Comparison of ENCODE assay signal across 23 cellular contexts in genomic region chr5:93250431-93250830, GRCh38.
A peak's percentile ranks its signal among the peaks of the same experiment; 100 is the strongest.
DNase-seq lines count a peak whose midpoint lies in the region; ATAC-seq, FAIRE-seq and TF ChIP-seq lines count a peak whose summit lies in the region.
"Had no signal": no experiment of that assay in that cellular context is flagged by ENCODE, and none has a peak within 500 bp of the region (broad histone marks: within the 10 kb centered on the region; RNA-seq: fewer than 3 reads in every experiment).

No MANE protein-coding gene starts in this region.

- H4K20me1 ChIP-seq in astrocyte (ENCODE audit: insufficient read depth, low read length) = no peaks in the 10 kb centered on the region

- peak overlapping the region; percentile 65 for H3K9ac ChIP-seq in astrocyte (ENCODE audit: low read length)

- no peak overlapping the region for H3K27ac Mint-ChIP-seq in astrocyte (ENCODE audit: unreplicated experiment)
- H3K27ac Mint-ChIP-seq: activated naive CD8-positive, alpha-beta T cell treated with anti-CD3 and anti-CD28 coated beads for 36 hours; activated T-helper 1 cell treated with anti-CD3 and anti-CD28 coated beads, Interleukin-12 subunit alpha, Interleukin-12 subunit beta, Interleukin-2, Interleukin-4 antibody, amounts not matched to agents 30 ng/mL and 10 ng/mL and 1 ng/mL, durations not matched to agents 14 hours and 24 hours and 36 hours; IgD-negative memory B cell; stimulated activated naive CD8-positive, alpha-beta T cell treated with anti-CD3 and anti-CD28 coated beads, Interleukin-15, amount 100 ng/mL, for 72 hours; T-helper 2 cell treated with Interferon-gamma antibody and Interleukin-4, amounts not matched to agents 5 μg/mL and 100 μg/mL, for 36 hours had no signal

- H3K27me3 ChIP-seq in astrocyte (ENCODE audit: insufficient read depth, low read length) (no peaks in the 10 kb centered on the region), left lung (no peaks in the 10 kb centered on the region), thoracic aorta (replicated peaks; ENCODE audit: insufficient read depth) (no peaks in the 10 kb centered on the region)

- H3K4me1 Mint-ChIP-seq in astrocyte (ENCODE audit: low read depth, unreplicated experiment) = peaks cover 6% of the 10 kb centered on the region
- H3K4me1 Mint-ChIP-seq: activated naive CD8-positive, alpha-beta T cell treated with anti-CD3 and anti-CD28 coated beads for 36 hours; IgD-negative memory B cell; stimulated activated naive CD8-positive, alpha-beta T cell treated with anti-CD3 and anti-CD28 coated beads, Interleukin-15, amount 100 ng/mL, for 72 hours had no signal

- no peaks in the 10 kb centered on the region for H3K36me3 ChIP-seq in astrocyte (ENCODE audit: insufficient read depth, low read length)
- H3K36me3 ChIP-seq in left lung = no peaks in the 10 kb centered on the region
- no peaks in the 10 kb centered on the region for H3K36me3 ChIP-seq in thoracic aorta

- no peak for FAIRE-seq in astrocyte (lab: Jason Lieb, UNC)
- FAIRE-seq: urothelium cell line had no signal

- no peak overlapping the region for H3K4me3 Mint-ChIP-seq in astrocyte (ENCODE audit: unreplicated experiment)
- H3K4me3 Mint-ChIP-seq: activated naive CD8-positive, alpha-beta T cell treated with anti-CD3 and anti-CD28 coated beads for 36 hours; activated T-helper 1 cell treated with anti-CD3 and anti-CD28 coated beads, Interleukin-12 subunit alpha, Interleukin-12 subunit beta, Interleukin-2, Interleukin-4 antibody, amounts not matched to agents 30 ng/mL and 10 ng/mL and 1 ng/mL, durations not matched to agents 14 hours and 24 hours and 36 hours; IgD-negative memory B cell; stimulated activated naive CD8-positive, alpha-beta T cell treated with anti-CD3 and anti-CD28 coated beads, Interleukin-15, amount 100 ng/mL, for 72 hours; T-helper 2 cell treated with Interferon-gamma antibody and Interleukin-4, amounts not matched to agents 5 μg/mL and 100 μg/mL, for 36 hours had no signal

- H3K4me1 ChIP-seq in astrocyte (ENCODE audit: insufficient read depth, low read length) (peaks cover 14% of the 10 kb centered on the region), left lung (no peaks in the 10 kb centered on the region), thoracic aorta (ENCODE audit: control insufficient read depth in 1 of 2, low read depth in 2 of 2) (no peaks in the 10 kb centered on the region)

- no peaks in the 10 kb centered on the region for H3K27me3 Mint-ChIP-seq in astrocyte (ENCODE audit: low read depth, unreplicated experiment)
- H3K27me3 Mint-ChIP-seq: IgD-negative memory B cell; stimulated activated naive CD8-positive, alpha-beta T cell treated with anti-CD3 and anti-CD28 coated beads, Interleukin-15, amount 100 ng/mL, for 72 hours had no signal

- peak overlapping the region; percentile 81 for H3K4me2 ChIP-seq in astrocyte (ENCODE audit: low read length)

- H3K27ac ChIP-seq in astrocyte (ENCODE audit: low read depth, low read length) (no peak overlapping the region), left lung (peak overlapping the region; percentile 47 to 77), thoracic aorta (no peak overlapping the region)

- no peaks in the 10 kb centered on the region for H3K36me3 Mint-ChIP-seq in astrocyte (ENCODE audit: low read depth, unreplicated experiment)
- H3K36me3 Mint-ChIP-seq: activated naive CD8-positive, alpha-beta T cell treated with anti-CD3 and anti-CD28 coated beads for 36 hours; IgD-negative memory B cell had no signal

- ATAC-seq in left lung (no peak), thoracic aorta (ENCODE audit: insufficient number of reproducible peaks, low FRiP score, low read depth) (no peak), HG02938 (IDR thresholded peaks at IDR 0.05; ENCODE audit: unreplicated experiment) (no peak)
- ATAC-seq: stimulated activated naive CD8-positive, alpha-beta T cell treated with anti-CD3 and anti-CD28 coated beads, Interleukin-15, amount 100 ng/mL, for 72 hours had no signal

- intact Hi-C loops in left lung (cut with DNase I) = no loop called here

- H3K79me2 ChIP-seq in astrocyte (ENCODE audit: insufficient read depth, low read length) = no peaks in the 10 kb centered on the region

- no peak overlapping the region for H2AFZ ChIP-seq in astrocyte (ENCODE audit: low read depth, low read length)

- H3K9me3 Mint-ChIP-seq in astrocyte (ENCODE audit: unreplicated experiment) = no peaks in the 10 kb centered on the region
- H3K9me3 Mint-ChIP-seq: activated naive CD8-positive, alpha-beta T cell treated with anti-CD3 and anti-CD28 coated beads for 36 hours; activated T-helper 1 cell treated with anti-CD3 and anti-CD28 coated beads, Interleukin-12 subunit alpha, Interleukin-12 subunit beta, Interleukin-2, Interleukin-4 antibody, amounts not matched to agents 30 ng/mL and 10 ng/mL and 1 ng/mL, durations not matched to agents 14 hours and 24 hours and 36 hours; stimulated activated naive CD8-positive, alpha-beta T cell treated with anti-CD3 and anti-CD28 coated beads, Interleukin-15, amount 100 ng/mL, for 72 hours; T-helper 2 cell treated with Interferon-gamma antibody and Interleukin-4, amounts not matched to agents 5 μg/mL and 100 μg/mL, for 36 hours had no signal

- H3K4me3 ChIP-seq in astrocyte (ENCODE audit: insufficient read depth, low read depth, low read length) (no peak overlapping the region), left lung (no peak overlapping the region), thoracic aorta (peak overlapping the region; percentile 57)

- H3K9me3 ChIP-seq in astrocyte (ENCODE audit: insufficient read depth, low read depth, low read length) = no peaks in the 10 kb centered on the region
- no peaks in the 10 kb centered on the region for H3K9me3 ChIP-seq in left lung
- no peaks in the 10 kb centered on the region for H3K9me3 ChIP-seq in thoracic aorta

- TF ChIP-seq CTCF in astrocyte (IDR thresholded peaks at IDR 0.05; ENCODE audit: insufficient read depth, low read depth, low read length) (no peak), left lung (IDR thresholded peaks at IDR 0.05) (no peak), thoracic aorta (IDR thresholded peaks at IDR 0.05) (no peak)

- DNase-seq in NCI-H69 (lab: John Stamatoyannopoulos, UW) (peak; percentile 52), astrocyte (ENCODE audit: low read depth) (peak; percentile 17), left lung (no peak), thoracic aorta (ENCODE audit: low spot score) (no peak)
- DNase-seq in activated CD4-positive, alpha-beta T cell treated with anti-CD3 and anti-CD28 coated beads, Interleukin-2, amount 50 U/mL, for 4 hours = no peak
- no peak for DNase-seq in effector CD8-positive, alpha-beta T cell (lab: John Stamatoyannopoulos, UW)
- DNase-seq: activated CD4-positive, CD25-positive, alpha-beta regulatory T cell; activated CD8-positive, alpha-beta memory T cell treated with anti-CD3 and anti-CD28 coated beads for 24 hours; activated naive CD8-positive, alpha-beta T cell treated with anti-CD3 and anti-CD28 coated beads for 36 hours; AML-193; COR-L47; GOT3; NCI-H2029 treated with DMSO at 0.1 percent for 48 hours; NCI-H510A treated with DMSO at 0.1 percent for 48 hours; occipital lobe; Right ventricle myocardium superior; stimulated activated CD4-positive, alpha-beta T cell treated with anti-CD3 and anti-CD28 coated beads, Interleukin-1b, Interleukin-23, amount 100 ng/mL, for 48 hours; stimulated activated naive CD8-positive, alpha-beta T cell treated with anti-CD3 and anti-CD28 coated beads, Interleukin-15, amount 100 ng/mL, for 72 hours had no signal

Comparison
In these comparisons a context has a peak if more than half of its experiments do, and no peak if none do; other contexts are left out.
1. DNase-seq: peak in NCI-H69 (single experiment) and astrocyte (single experiment); none in left lung (0 of 2), thoracic aorta (single experiment), activated CD4-positive, alpha-beta T cell treated with anti-CD3 and anti-CD28 coated beads, Interleukin-2, amount 50 U/mL, for 4 hours (0 of 2) and effector CD8-positive, alpha-beta T cell (single experiment).
2. H3K27ac ChIP-seq: peak in left lung (2 of 2); none in astrocyte (single experiment) and thoracic aorta (0 of 2).